ENCODE assay signal across 21 cellular contexts in the genomic region with DNA sequence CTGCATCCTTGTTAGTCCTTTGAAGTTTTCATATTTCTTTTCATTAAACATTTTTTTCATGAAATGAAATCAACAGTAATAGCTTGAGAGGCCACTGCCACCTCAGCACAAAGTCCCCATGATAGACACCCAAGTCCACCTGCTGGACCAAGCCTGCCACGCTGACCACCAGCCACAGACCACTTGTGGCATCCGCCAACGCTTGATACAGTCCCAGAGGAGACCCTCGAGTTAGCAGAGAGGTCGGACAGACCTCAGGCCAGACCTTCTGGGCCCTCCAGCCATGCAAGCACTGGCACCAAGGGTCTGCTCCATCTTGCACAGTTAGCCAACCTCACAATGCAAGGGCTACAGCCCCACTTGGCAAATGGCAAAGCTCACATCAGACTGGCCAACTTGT.
"Had no signal": no experiment of that assay in that cellular context is flagged by ENCODE, and none has a peak within 500 bp of the region (broad histone marks: within the 10 kb centered on the region; RNA-seq: fewer than 3 reads in every experiment).

No MANE protein-coding gene starts in this region.

- H3K36me3 ChIP-seq: esophagus muscularis mucosa, gastroesophageal sphincter, heart left ventricle, left lung had no signal

- H3K4me1 ChIP-seq: foreskin keratinocyte, heart left ventricle, left lung had no signal

- H3K4me3 ChIP-seq: coronary artery, dorsolateral prefrontal cortex, esophagus muscularis mucosa, gastroesophageal sphincter, heart left ventricle, hepatocyte, left lung, lung had no signal

- H3K9me3 Mint-ChIP-seq: immature natural killer cell had no signal

- DNase-seq: dermis blood vessel endothelial cell; dorsolateral prefrontal cortex; effector CD4-positive, alpha-beta T cell; effector memory CD4-positive, alpha-beta T cell; foreskin keratinocyte; hypothalamus; immature natural killer cell; islet precursor cell; mammary epithelial cell; mesendoderm; midbrain had no signal

- ATAC-seq: foreskin keratinocyte, gastroesophageal sphincter, heart left ventricle, left cardiac atrium, left lung, left ventricle myocardium superior had no signal

- H3K27me3 ChIP-seq: hepatocyte had no signal

- H3K9me3 ChIP-seq: left lung had no signal

- H3K27ac Mint-ChIP-seq: memory B cell had no signal

- H3K27ac ChIP-seq: coronary artery, dorsolateral prefrontal cortex, esophagus muscularis mucosa, foreskin keratinocyte, gastroesophageal sphincter, heart left ventricle, hepatocyte, left lung had no signal

- H3K4me1 Mint-ChIP-seq: memory B cell had no signal

- H3K4me3 Mint-ChIP-seq: immature natural killer cell, memory B cell had no signal
